10 cellular contexts compared by ENCODE assay signal in genomic region chr12:93803408-93803807, GRCh38.
DNase-seq lines count a peak whose midpoint lies in the region; ATAC-seq, FAIRE-seq and TF ChIP-seq lines count a peak whose summit lies in the region.
"Had no signal": no experiment of that assay in that cellular context is flagged by ENCODE, and none has a peak within 500 bp of the region (broad histone marks: within the 10 kb centered on the region; RNA-seq: fewer than 3 reads in every experiment).

No MANE protein-coding gene starts in this region.

- ATAC-seq in lung (ENCODE audit: insufficient read depth, low FRiP score) (no peak), GM18520 (IDR thresholded peaks at IDR 0.05; ENCODE audit: unreplicated experiment) (no peak)
- no peak for ATAC-seq in naive thymus-derived CD4-positive, alpha-beta T cell

- no peaks in the 10 kb centered on the region for H3K9me3 Mint-ChIP-seq in naive thymus-derived CD4-positive, alpha-beta T cell

- H3K27ac Mint-ChIP-seq in naive thymus-derived CD4-positive, alpha-beta T cell: peak overlapping the region in 1 of 9 donors; percentile 38

- no peak for TF ChIP-seq POLR2A in uterus (IDR thresholded peaks at IDR 0.05)

- H3K36me3 Mint-ChIP-seq in naive thymus-derived CD4-positive, alpha-beta T cell: peaks cover 8 to 24% (median 16%) of the 10 kb centered on the region in 5 donors

- no peaks in the 10 kb centered on the region for H3K36me3 ChIP-seq in colonic mucosa
- no peaks in the 10 kb centered on the region for H3K36me3 ChIP-seq in lung (ENCODE audit: control insufficient read depth in 2 of 2, insufficient read depth in 2 of 2, low read length in 2 of 2)
- H3K36me3 ChIP-seq in uterus: no peaks in the 10 kb centered on the region
- no peaks in the 10 kb centered on the region for H3K36me3 ChIP-seq in naive thymus-derived CD4-positive, alpha-beta T cell (ENCODE audit: control insufficient read depth in 2 of 3, insufficient read depth in 3 of 3, low read length in 3 of 3)

- 28 to 43% methylated on average over 5 of the region's 5 CpGs for WGBS in lung, 2 donors

- H3K27me3 ChIP-seq in colonic mucosa (no peaks in the 10 kb centered on the region), lung (ENCODE audit: control insufficient read depth, insufficient read depth) (no peaks in the 10 kb centered on the region), uterus (no peaks in the 10 kb centered on the region)
- H3K27me3 ChIP-seq in naive thymus-derived CD4-positive, alpha-beta T cell (ENCODE audit: control insufficient read depth in 2 of 2, insufficient read depth in 2 of 2, low read length in 2 of 2): no peaks in the 10 kb centered on the region

- intact Hi-C loops in colonic mucosa (cut with DNase I) (no loop called here), uterus (cut with DNase I; ENCODE audit: low total_unique reads) (no loop called here)
- intact Hi-C loops in naive thymus-derived CD4-positive, alpha-beta T cell (cut with micrococcal nuclease): no loop called here

- peak overlapping the region; percentile 20 for H3K27ac ChIP-seq in colonic mucosa
- peak overlapping the region; percentile 9 to 80 for H3K27ac ChIP-seq in lung (ENCODE audit: low read depth in 1 of 2, low read length in 1 of 2)
- H3K27ac ChIP-seq in uterus: peak overlapping the region; percentile 72 to 75
- no peak overlapping the region for H3K27ac ChIP-seq in naive thymus-derived CD4-positive, alpha-beta T cell (ENCODE audit: low read depth, low read length)

- no peak overlapping the region for H3K9ac ChIP-seq in colonic mucosa (ENCODE audit: low read depth in 2 of 2, low read length in 2 of 2)

- H3K4me3 ChIP-seq in colonic mucosa (no peak overlapping the region), lung (no peak overlapping the region), uterus (no peak overlapping the region)
- H3K4me3 ChIP-seq in naive thymus-derived CD4-positive, alpha-beta T cell (ENCODE audit: low read length): no peak overlapping the region

- FAIRE-seq in RCC 7860 (lab: Jason Lieb, UNC): no peak
- FAIRE-seq: A204.1, islet of Langerhans had no signal

- CTCF ChIA-PET in naive thymus-derived CD4-positive, alpha-beta T cell (lab: Charles Lee): interaction anchor here (1.1 kb wide), 1 partner anchor 1139 kb away, joined by 3 read pairs; no protein-coding TSS in a partner anchor

- POLR2A ChIA-PET in naive thymus-derived CD4-positive, alpha-beta T cell (lab: Charles Lee): no interaction called here

- H3K4me1 ChIP-seq in colonic mucosa (no peaks in the 10 kb centered on the region), lung (ENCODE audit: control insufficient read depth in 2 of 2, insufficient read depth in 2 of 2, low read length in 2 of 2) (peaks cover 8 to 31% of the 10 kb centered on the region in 2 donors), uterus (no peaks in the 10 kb centered on the region)
- H3K4me1 ChIP-seq in naive thymus-derived CD4-positive, alpha-beta T cell (ENCODE audit: control insufficient read depth in 2 of 2, insufficient read depth in 2 of 2, low read length in 2 of 2): no peaks in the 10 kb centered on the region

- no peak for TF ChIP-seq CTCF in colonic mucosa (IDR thresholded peaks at IDR 0.05)
- no peak for TF ChIP-seq CTCF in lung (IDR thresholded peaks at IDR 0.05; ENCODE audit: control extremely low read depth, extremely low read depth)
- no peak for TF ChIP-seq CTCF in uterus (IDR thresholded peaks at IDR 0.05)

- DNase-seq in NCI-H2107 treated with DMSO at 0.1 percent for 48 hours (lab: John Stamatoyannopoulos, UW; ENCODE audit: unreplicated experiment) (peak; percentile 37), NCI-H2107 (lab: John Stamatoyannopoulos, UW) (no peak), colonic mucosa (no peak), lung (ENCODE audit: low spot score) (no peak), uterus (no peak), RCC 7860 (ENCODE audit: low spot score) (no peak)
- DNase-seq in naive thymus-derived CD4-positive, alpha-beta T cell: no peak

- peaks cover 0 to 33% (median 8%) of the 10 kb centered on the region in 7 donors for H3K4me1 Mint-ChIP-seq in naive thymus-derived CD4-positive, alpha-beta T cell

- no peaks in the 10 kb centered on the region for H3K9me3 ChIP-seq in colonic mucosa
- H3K9me3 ChIP-seq in lung (ENCODE audit: control insufficient read depth in 2 of 2, insufficient read depth in 1 of 2, low read length in 1 of 2): no peaks in the 10 kb centered on the region
- H3K9me3 ChIP-seq in uterus: no peaks in the 10 kb centered on the region
- no peaks in the 10 kb centered on the region for H3K9me3 ChIP-seq in naive thymus-derived CD4-positive, alpha-beta T cell (ENCODE audit: control insufficient read depth in 2 of 3, low read length in 3 of 3)

- no peak overlapping the region for H3K4me3 Mint-ChIP-seq in naive thymus-derived CD4-positive, alpha-beta T cell

- no peaks in the 10 kb centered on the region for H3K27me3 Mint-ChIP-seq in naive thymus-derived CD4-positive, alpha-beta T cell
